ENCODE assay signal across 8 cellular contexts in the genomic region with DNA sequence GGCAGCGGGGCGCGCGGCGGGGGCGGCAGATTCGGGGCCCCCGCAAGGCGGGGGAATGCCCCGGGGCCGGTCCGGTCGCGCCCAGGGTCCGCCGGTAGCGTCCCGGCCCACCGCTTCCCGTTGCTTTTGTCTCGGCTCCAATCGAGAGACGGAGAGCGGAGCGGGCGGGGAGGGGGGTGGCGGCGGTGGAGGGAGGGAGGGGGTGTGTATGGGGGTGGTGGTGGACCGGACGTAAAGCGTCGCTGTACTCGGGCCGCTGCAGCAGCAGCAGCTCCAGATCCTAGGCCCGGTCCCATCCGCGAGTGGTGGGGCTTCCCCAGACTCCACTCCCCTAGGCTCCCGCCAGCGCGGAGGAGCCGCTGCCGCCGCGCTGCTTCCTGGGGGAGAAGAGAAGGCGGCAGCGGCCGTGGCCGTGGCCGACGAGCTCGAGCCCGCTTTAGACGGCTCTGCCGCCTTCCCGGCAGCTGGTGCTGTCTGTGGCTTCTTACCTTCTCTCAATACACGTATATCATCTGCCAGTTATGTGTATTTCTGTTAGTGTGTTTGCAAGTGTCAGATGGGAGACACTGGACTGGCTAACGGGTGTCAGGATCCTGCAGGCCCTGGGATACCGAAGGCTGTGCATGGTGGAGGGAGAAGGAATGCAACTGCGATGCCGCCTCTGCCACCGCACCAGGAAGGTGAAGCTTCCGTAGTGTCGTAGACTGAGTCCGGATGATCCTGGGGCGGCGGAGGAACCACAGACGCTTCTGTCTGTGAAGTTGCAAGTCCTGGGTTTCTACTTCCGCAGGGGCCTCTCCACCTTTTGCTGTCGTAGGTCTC. TPM values are rescaled to one million over a fixed set of nuclear protein-coding genes. Genes with fewer than 3 reads are reported as not detected.
A peak's percentile ranks its signal among the peaks of the same experiment; 100 is the strongest.
DNase-seq lines count a peak whose midpoint lies in the region; ATAC-seq, FAIRE-seq and TF ChIP-seq lines count a peak whose summit lies in the region.

No MANE protein-coding gene starts in this region.

- peak; percentile 41 for FAIRE-seq in H54 (lab: Jason Lieb, UNC)

- DNase-seq in GM06990 (ENCODE audit: extremely low read depth, insufficient read length) = no peak
- peak; percentile 50 for DNase-seq in H54 (ENCODE audit: insufficient read length, low spot score)
- no peak for DNase-seq in LNCaP clone FGC (ENCODE audit: low read depth)
- peak; percentile 77 for DNase-seq in adipocyte (ENCODE audit: low read depth)
- DNase-seq in left cardiac atrium = peak; percentile 73
- DNase-seq in prostate gland (ENCODE audit: low spot score) = peak; percentile 65

- H3K36me3 ChIP-seq in GM06990 (ENCODE audit: control insufficient read depth, insufficient read depth, low read length) (peaks cover 2% of the 10 kb centered on the region), SU-DHL-6 (ENCODE audit: low read length) (peaks cover 6% of the 10 kb centered on the region; the same call in 1 of the 2 replicates), adipocyte (ENCODE audit: control insufficient read depth, insufficient read depth, low read length, severe bottlenecking) (peaks cover 26% of the 10 kb centered on the region), prostate gland (no peaks in the 10 kb centered on the region), urinary bladder (ENCODE audit: insufficient read depth) (peaks cover 4% of the 10 kb centered on the region)

- intact Hi-C loops in left cardiac atrium (cut with DNase I) = loop anchor here in 1 of 2 donors (10.0 kb wide), 1 partner anchor 311 kb away; no protein-coding TSS in a partner anchor
- intact Hi-C loops in prostate gland (cut with DNase I) = no loop called here

- peak; percentile 90 for ATAC-seq in left cardiac atrium

- H3K27ac ChIP-seq in SU-DHL-6 (ENCODE audit: low read depth, low read length) = peak overlapping the region; percentile 84
- peak overlapping the region; percentile 95 to 96 for H3K27ac ChIP-seq in prostate gland
- peak overlapping the region; percentile 99 for H3K27ac ChIP-seq in urinary bladder (ENCODE audit: low read depth)

- peaks cover 77% of the 10 kb centered on the region for H3K79me2 ChIP-seq in SU-DHL-6 (ENCODE audit: insufficient read depth, low read length)

- WGBS in prostate gland = under 1% methylated on average over 55 of the region's 69 CpGs
- under 1% methylated on average over 69 of the region's 69 CpGs for WGBS in urinary bladder

- H3K4me3 ChIP-seq in GM06990 (replicated peaks; ENCODE audit: low read depth, low read length) (peak overlapping the region; percentile 99), LNCaP clone FGC (ENCODE audit: low read depth, low read length) (peak overlapping the region; percentile 64), SU-DHL-6 (ENCODE audit: insufficient read depth, low read length, poor library complexity, severe bottlenecking) (peak overlapping the region; percentile 69), adipocyte (ENCODE audit: low read length) (peak overlapping the region; percentile 100), prostate gland (peak overlapping the region; percentile 85 to 88), urinary bladder (ENCODE audit: low read depth, low read length) (peak overlapping the region; percentile 95)

- peaks cover 30% of the 10 kb centered on the region for H4K20me1 ChIP-seq in SU-DHL-6 (ENCODE audit: low read depth, low read length)

- TF ChIP-seq CTCF in GM06990 (IDR thresholded peaks at IDR 0.05; ENCODE audit: insufficient read depth, low read length, poor library complexity, severe bottlenecking) = no peak
- TF ChIP-seq CTCF in LNCaP clone FGC (IDR thresholded peaks at IDR 0.05; ENCODE audit: control insufficient read depth, extremely low read depth, insufficient read depth) = no peak
- TF ChIP-seq CTCF in SU-DHL-6 (IDR thresholded peaks at IDR 0.05; ENCODE audit: insufficient read depth, low read length, poor library complexity, severe bottlenecking) = no peak
- TF ChIP-seq CTCF in prostate gland (IDR thresholded peaks at IDR 0.05) = no peak

- H3K9me3 ChIP-seq in SU-DHL-6 (ENCODE audit: insufficient read depth, low read length) (no peaks in the 10 kb centered on the region), adipocyte (ENCODE audit: control insufficient read depth, low read length) (peaks cover 3% of the 10 kb centered on the region), prostate gland (no peaks in the 10 kb centered on the region)

- H3K9ac ChIP-seq in SU-DHL-6 (ENCODE audit: low read length) (peak overlapping the region; percentile 84), adipocyte (ENCODE audit: low read length) (peak overlapping the region; percentile 99)

- H3K4me1 ChIP-seq in adipocyte (ENCODE audit: control insufficient read depth, insufficient read depth, low read length) (peaks cover 39% of the 10 kb centered on the region), prostate gland (replicated peaks) (no peaks in the 10 kb centered on the region), urinary bladder (ENCODE audit: insufficient read depth) (peaks cover 1% of the 10 kb centered on the region)

- H3K27me3 ChIP-seq in GM06990 (replicated peaks; ENCODE audit: control insufficient read depth, insufficient read depth, low read length) = no peaks in the 10 kb centered on the region
- no peaks in the 10 kb centered on the region for H3K27me3 ChIP-seq in SU-DHL-6 (ENCODE audit: low read length)
- H3K27me3 ChIP-seq in adipocyte (replicated peaks; ENCODE audit: control insufficient read depth, insufficient read depth, low read length) = no peaks in the 10 kb centered on the region
- H3K27me3 ChIP-seq in prostate gland (replicated peaks; ENCODE audit: insufficient read depth) = no peaks in the 10 kb centered on the region

- no peaks in the 10 kb centered on the region for H3F3A ChIP-seq in SU-DHL-6 (ENCODE audit: insufficient read depth)

- peak overlapping the region; percentile 98 for H3K4me2 ChIP-seq in SU-DHL-6 (ENCODE audit: low read depth, low read length, poor library complexity, severe bottlenecking)

- peak overlapping the region; percentile 69 for H2AFZ ChIP-seq in SU-DHL-6 (ENCODE audit: low read depth, low read length, severe bottlenecking)

- TF ChIP-seq POLR2A in H54 (IDR thresholded peaks at IDR 0.05; ENCODE audit: low read depth, low read length) = no peak
- no peak for TF ChIP-seq POLR2A in prostate gland (IDR thresholded peaks at IDR 0.05)

- H3K9me2 ChIP-seq in SU-DHL-6 (replicated peaks; ENCODE audit: insufficient read depth, low read length) = no peaks in the 10 kb centered on the region

RNA-seq across cellular contexts. Expression of a gene that starts 0.5 kb away (rescaled TPM):
- total RNA-seq in left cardiac atrium (10 to 100 TPM; 36.0 to 44.8 TPM), prostate gland (100 to 1,000 TPM in 1 of 2 donors, 10 to 100 TPM in 1; 57.2 to 142 TPM), urinary bladder (296 TPM)
- 42.5 TPM for polyA plus RNA-seq in urinary bladder

Comparison
In these comparisons a context has a peak if more than half of its experiments do, and no peak if none do; other contexts are left out.
1. DNase-seq: peak in H54 (single experiment), adipocyte (single experiment), left cardiac atrium (single experiment) and prostate gland (single experiment); none in GM06990 (single experiment) and LNCaP clone FGC (single experiment).
2. Peak in every context shown above with its lines, with median percentiles within 50 percentile points of each other: H3K4me3 ChIP-seq and H3K27ac ChIP-seq.